In the genomic region with DNA sequence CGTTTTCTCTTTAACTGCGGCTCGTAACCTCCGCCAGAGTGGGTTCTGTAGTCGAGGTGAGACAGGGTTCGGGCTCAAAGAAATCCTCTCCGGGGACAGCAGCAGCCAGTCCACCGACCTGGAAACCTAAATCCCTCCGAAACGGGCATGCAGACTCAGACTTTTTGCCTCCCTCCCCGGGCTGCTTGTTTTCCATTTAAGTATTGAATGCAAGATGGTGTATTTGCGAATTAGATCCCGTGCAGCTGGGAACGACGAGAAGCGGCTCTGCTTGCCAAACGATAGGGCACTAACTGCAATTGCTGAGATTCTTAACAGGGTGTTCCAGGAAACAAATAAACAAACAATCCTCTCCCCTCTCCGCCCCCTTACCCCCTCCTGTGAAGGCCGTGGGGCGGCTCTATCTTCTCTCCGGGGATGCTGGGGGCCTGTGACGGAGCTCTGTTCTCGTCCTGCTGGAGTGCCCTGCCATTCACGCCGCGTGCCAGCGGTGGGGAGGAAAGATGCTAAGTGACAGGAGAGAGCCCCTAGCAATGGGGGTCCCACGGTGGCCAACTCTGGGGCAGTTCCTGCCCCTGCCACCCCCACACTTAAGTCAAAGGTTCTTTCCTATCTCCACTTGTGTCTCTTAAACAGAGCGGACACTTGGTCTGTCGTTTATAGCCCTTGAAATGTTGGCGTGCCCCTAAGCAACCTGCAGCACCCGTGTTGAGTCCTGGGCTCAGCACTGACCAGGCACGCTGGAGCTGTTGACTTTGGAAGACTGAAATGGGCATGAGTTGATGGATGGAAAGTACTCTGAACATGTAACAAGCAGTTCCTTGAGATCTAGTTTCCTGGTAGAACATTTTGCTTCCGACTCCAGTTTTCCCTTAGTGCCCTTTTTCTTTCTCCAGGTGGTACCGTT, we compare ENCODE assay signal across 9 cellular contexts. TPM values are rescaled to one million over a fixed set of nuclear protein-coding genes. Genes with fewer than 3 reads are reported as not detected.
DNase-seq lines count a peak whose midpoint lies in the region.
"Had no signal": no experiment of that assay in that cellular context is flagged by ENCODE, and none has a peak within 500 bp of the region (broad histone marks: within the 10 kb centered on the region; RNA-seq: fewer than 3 reads in every experiment).

No MANE protein-coding gene starts in this region.

- H3K79me2 ChIP-seq in mesendoderm (ENCODE audit: control insufficient read depth, insufficient read depth, low read length) = peaks cover 7% of the 10 kb centered on the region

- no peak overlapping the region for H4K8ac ChIP-seq in mesendoderm (ENCODE audit: low read depth, low read length)

- peak overlapping the region; percentile 90 for H3K4me2 ChIP-seq in mesendoderm (ENCODE audit: low read length)

- H3K79me1 ChIP-seq in mesendoderm (ENCODE audit: low read length) = peaks cover 3% of the 10 kb centered on the region

- H3K18ac ChIP-seq in mesendoderm (ENCODE audit: low read length) = peak overlapping the region; percentile 4

- H3K4me3 ChIP-seq in NT2/D1 (ENCODE audit: insufficient read length, low read depth) (peak overlapping the region; percentile 53), mesendoderm (ENCODE audit: low read length) (peak overlapping the region; percentile 27)

- H3K9ac ChIP-seq in NT2/D1 (ENCODE audit: insufficient read length, low read depth) (peak overlapping the region; percentile 72), mesendoderm (ENCODE audit: low read length) (peak overlapping the region; percentile 90)

- peak overlapping the region; percentile 86 for H3K56ac ChIP-seq in mesendoderm (ENCODE audit: low read length)

- H3K27ac ChIP-seq in mesendoderm (ENCODE audit: low read depth, low read length) = peak overlapping the region; percentile 79
- H3K27ac ChIP-seq: C4-2B had no signal

- DNase-seq in NCI-H1105 treated with DMSO at 0.1 percent for 48 hours (lab: John Stamatoyannopoulos, UW) (peak; percentile 59), NCI-H1105 (lab: John Stamatoyannopoulos, UW) (no peak), NT2/D1 (ENCODE audit: low read depth, low spot score) (no peak), dedifferentiated amniotic fluid mesenchymal stem cell (ENCODE audit: extremely low spot score) (peak; percentile 25), mesendoderm (peak; percentile 65), ureter (ENCODE audit: low spot score) (peak; percentile 50), kidney glomerular epithelial cell (lab: John Stamatoyannopoulos, UW) (no peak)
- no peak for DNase-seq in central memory CD4-positive, alpha-beta T cell

- H3K23ac ChIP-seq in mesendoderm (ENCODE audit: low read length) = no peak overlapping the region

- no peak overlapping the region for H2BK5ac ChIP-seq in mesendoderm (ENCODE audit: low read length)

- peaks cover 4% of the 10 kb centered on the region for H3K36me3 ChIP-seq in NT2/D1 (ENCODE audit: insufficient read depth, insufficient read length, low read length)
- H3K36me3 ChIP-seq in mesendoderm (ENCODE audit: control insufficient read depth, insufficient read depth, low read length) = no peaks in the 10 kb centered on the region

- peak overlapping the region; percentile 1 for H2BK15ac ChIP-seq in mesendoderm (replicated peaks; ENCODE audit: low read depth)

- H4K5ac ChIP-seq in mesendoderm (ENCODE audit: low read length) = no peak overlapping the region

- no peaks in the 10 kb centered on the region for H3K9me3 ChIP-seq in NT2/D1 (ENCODE audit: insufficient read depth, low read length)

- no peak overlapping the region for H3K4ac ChIP-seq in mesendoderm (ENCODE audit: low read depth, low read length)

- WGBS in mesendoderm (ENCODE audit: extremely low coverage, insufficient coverage, low lambda C conversion rate) = no CpG with 5 or more reads among the region's 35 CpGs

- H2AK5ac ChIP-seq in mesendoderm (ENCODE audit: low read length) = no peak overlapping the region

- no peak overlapping the region for H2BK120ac ChIP-seq in mesendoderm (ENCODE audit: low read depth, low read length)

- H3K4me1 ChIP-seq in NT2/D1 (ENCODE audit: insufficient read depth, insufficient read length) = peaks cover 4% of the 10 kb centered on the region
- peaks cover 3% of the 10 kb centered on the region for H3K4me1 ChIP-seq in mesendoderm (ENCODE audit: control insufficient read depth, low read depth, low read length)

- peaks cover 75% of the 10 kb centered on the region for H3K27me3 ChIP-seq in NT2/D1 (ENCODE audit: insufficient read depth, insufficient read length)
- H3K27me3 ChIP-seq in mesendoderm (ENCODE audit: insufficient read depth, low read length, poor library complexity) = peaks cover 13% of the 10 kb centered on the region

RNA-seq across cellular contexts. Expression of a gene that starts 1.3 kb away (rescaled TPM):
- 16.0 TPM for polyA plus RNA-seq in mesendoderm (2013, experiment 1 of 2)
- polyA plus RNA-seq in mesendoderm (2013, experiment 2 of 2) = 15.4 TPM
- total RNA-seq in ureter = 10.0 TPM

Comparison
In these comparisons a context has a peak if more than half of its experiments do, and no peak if none do; other contexts are left out.
1. DNase-seq: peak in NCI-H1105 treated with DMSO at 0.1 percent for 48 hours (single experiment), dedifferentiated amniotic fluid mesenchymal stem cell (single experiment), mesendoderm (single experiment) and ureter (single experiment); none in NCI-H1105 (single experiment), NT2/D1 (single experiment), kidney glomerular epithelial cell (single experiment) and central memory CD4-positive, alpha-beta T cell (single experiment).